In genomic region chr5:180306796-180307195, GRCh38 we compare ENCODE assay signal across 8 cellular contexts.
"Had no signal": no experiment of that assay in that cellular context is flagged by ENCODE, and none has a peak within 500 bp of the region (broad histone marks: within the 10 kb centered on the region; RNA-seq: fewer than 3 reads in every experiment).

No MANE protein-coding gene starts in this region.

- H3K9me3 Mint-ChIP-seq: H9, IgD-negative memory B cell had no signal

- FAIRE-seq: H1, H54, HepG2 had no signal

- H3K36me3 Mint-ChIP-seq: IgD-negative memory B cell had no signal

- H3K4me3 Mint-ChIP-seq: GM23338, H9, IgD-negative memory B cell had no signal

- H3K4me1 Mint-ChIP-seq: IgD-negative memory B cell had no signal

- ATAC-seq: GM23338, HepG2 had no signal

- DNase-seq: H9, HCEC 1CT had no signal

- H3K27ac Mint-ChIP-seq: IgD-negative memory B cell had no signal

- H3K27ac ChIP-seq: HL-60 had no signal

- H3K4me3 ChIP-seq: GM23338 had no signal
